In genomic region chr1:234570336-234570735, GRCh38 we compare ENCODE assay signal across 21 cellular contexts.
"Had no signal": no experiment of that assay in that cellular context is flagged by ENCODE, and none has a peak within 500 bp of the region (broad histone marks: within the 10 kb centered on the region; RNA-seq: fewer than 3 reads in every experiment).

No MANE protein-coding gene starts in this region.

- H3K9me3 ChIP-seq: esophagus squamous epithelium, thyroid gland had no signal

- H3K27ac Mint-ChIP-seq: activated CD4-positive, alpha-beta T cell treated with anti-CD3 and anti-CD28 coated beads, Interleukin-2, amount 10 ng/mL, durations not matched to agents 7 days and 5 days; activated naive CD8-positive, alpha-beta T cell treated with anti-CD3 and anti-CD28 coated beads, Interleukin-2, amount 10 ng/mL, durations not matched to agents 7 days and 5 days; natural killer cell treated with Interleukin-12 subunit alpha and Interleukin-12 subunit beta and Interleukin-15 and Interleukin-18, amount 100 ng/mL, for 72 hours had no signal

- H3K27me3 Mint-ChIP-seq: activated CD4-positive, alpha-beta T cell treated with anti-CD3 and anti-CD28 coated beads, Interleukin-2, amount 10 ng/mL, durations not matched to agents 7 days and 5 days; natural killer cell treated with Interleukin-12 subunit alpha and Interleukin-12 subunit beta and Interleukin-15 and Interleukin-18, amount 100 ng/mL, for 72 hours had no signal

- H3K4me3 Mint-ChIP-seq: activated CD4-positive, alpha-beta T cell treated with anti-CD3 and anti-CD28 coated beads, Interleukin-2, amount 10 ng/mL, durations not matched to agents 7 days and 5 days; activated naive CD8-positive, alpha-beta T cell treated with anti-CD3 and anti-CD28 coated beads, Interleukin-2, amount 10 ng/mL, durations not matched to agents 7 days and 5 days; mesothelial cell of epicardium; natural killer cell treated with Interleukin-12 subunit alpha and Interleukin-12 subunit beta and Interleukin-15 and Interleukin-18, amount 100 ng/mL, for 72 hours had no signal

- H3K9me3 Mint-ChIP-seq: activated CD4-positive, alpha-beta T cell treated with anti-CD3 and anti-CD28 coated beads, Interleukin-2, amount 10 ng/mL, durations not matched to agents 7 days and 5 days; mesothelial cell of epicardium; natural killer cell treated with Interleukin-12 subunit alpha and Interleukin-12 subunit beta and Interleukin-15 and Interleukin-18, amount 100 ng/mL, for 72 hours had no signal

- H3K4me3 ChIP-seq: cardiac muscle cell, esophagus squamous epithelium, lung, thyroid gland had no signal

- H3K27me3 ChIP-seq: cardiac muscle cell, esophagus squamous epithelium, thyroid gland had no signal

- H3K36me3 Mint-ChIP-seq: mesothelial cell of epicardium; natural killer cell treated with Interleukin-12 subunit alpha and Interleukin-12 subunit beta and Interleukin-15 and Interleukin-18, amount 100 ng/mL, for 72 hours had no signal

- H3K27ac ChIP-seq: cardiac muscle cell, esophagus squamous epithelium, thyroid gland had no signal

- H3K4me1 Mint-ChIP-seq: activated CD4-positive, alpha-beta T cell treated with anti-CD3 and anti-CD28 coated beads, Interleukin-2, amount 10 ng/mL, durations not matched to agents 7 days and 5 days had no signal

- ATAC-seq: activated CD4-positive, CD25-positive, alpha-beta regulatory T cell treated with anti-CD3 and anti-CD28 coated beads, Interleukin-2, amount 50 U/mL, for 24 hours; left colon; natural killer cell treated with Interleukin-12 subunit alpha and Interleukin-12 subunit beta and Interleukin-15 and Interleukin-18, amount 100 ng/mL, for 72 hours had no signal

- DNase-seq: activated CD4-positive, alpha-beta T cell treated with anti-CD3 and anti-CD28 coated beads, Interleukin-2, amount 10 ng/mL, durations not matched to agents 7 days and 5 days; activated naive CD4-positive, alpha-beta T cell treated with Interleukin-2 at 50 U/mL for 16 hours; activated naive CD8-positive, alpha-beta T cell treated with anti-CD3 and anti-CD28 coated beads, Interleukin-2, amount 10 ng/mL, durations not matched to agents 7 days and 5 days; activated T-cell treated with anti-CD3 and anti-CD28 coated beads for 4 hours; amygdala; dermis blood vessel endothelial cell; effector memory CD4-positive, alpha-beta T cell; esophagus squamous epithelium; hippocampal formation; nucleus accumbens; posterior cingulate gyrus; retina; stimulated activated CD4-positive, alpha-beta T cell treated with anti-CD3 and anti-CD28 coated beads, Interleukin-2, amount 100 ng/mL, for 24 hours; stimulated activated naive CD4-positive, alpha-beta T cell treated with Interleukin-2 at 50 U/mL for 16 hours; thyroid gland had no signal

- H3K36me3 ChIP-seq: cardiac muscle cell, esophagus squamous epithelium, thyroid gland had no signal
